8 cellular contexts compared by ENCODE assay signal in genomic region chr18:74082476-74083070, GRCh38.
DNase-seq lines count a peak whose midpoint lies in the region; ATAC-seq and TF ChIP-seq lines count a peak whose summit lies in the region.

No MANE protein-coding gene starts in this region.

- intact Hi-C loops in Right ventricle myocardium inferior (cut with DNase I) (no loop called here), cardiac septum (cut with DNase I) (no loop called here), transverse colon (cut with DNase I; ENCODE audit: low total_unique reads) (no loop called here)

- no peaks in the 10 kb centered on the region for H3K4me1 ChIP-seq in transverse colon

- no peaks in the 10 kb centered on the region for H3K27me3 ChIP-seq in transverse colon

- TF ChIP-seq POLR2A in transverse colon (IDR thresholded peaks at IDR 0.05) = no peak

- peaks cover 8 to 13% of the 10 kb centered on the region in 2 donors for H3K27me3 Mint-ChIP-seq in effector memory CD8-positive, alpha-beta T cell
- peaks cover 0 to 7% (median 0%) of the 10 kb centered on the region in 5 donors for H3K27me3 Mint-ChIP-seq in naive thymus-derived CD8-positive, alpha-beta T cell

- in situ Hi-C loops in transverse colon (cut with MboI; ENCODE audit: low pct_ligation_motif_present in 1 of 4, low pct_unique_long_range_greater_than_20kb in 1 of 4, low sequenced_read_pairs in 3 of 4) = no loop called here

- H3K4me1 Mint-ChIP-seq in effector memory CD8-positive, alpha-beta T cell (ENCODE audit: low read depth in 2 of 2) = peaks cover 3 to 13% of the 10 kb centered on the region in 2 donors
- H3K4me1 Mint-ChIP-seq in naive thymus-derived CD8-positive, alpha-beta T cell = peaks cover 12 to 24% (median 20%) of the 10 kb centered on the region in 4 donors

- POLR2A ChIA-PET in naive thymus-derived CD8-positive, alpha-beta T cell (lab: Charles Lee) = interaction anchor here (0.5 to 1.9 kb wide), 12 partner anchors 9 to 1128 kb away, joined by 3 to 21 read pairs (median 4); partner anchors contain the start of genes CNDP2, FBXO15, TIMM21 and TSHZ1

- H3K4me3 ChIP-seq in transverse colon = no peak overlapping the region

- no peak overlapping the region for H3K27ac ChIP-seq in transverse colon

- no peaks in the 10 kb centered on the region for H3K36me3 Mint-ChIP-seq in effector memory CD8-positive, alpha-beta T cell (ENCODE audit: insufficient read depth)
- H3K36me3 Mint-ChIP-seq in naive thymus-derived CD8-positive, alpha-beta T cell = no peaks in the 10 kb centered on the region

- 17 to 19% methylated on average over 3 to 9 of the region's 9 CpGs for WGBS in transverse colon (ENCODE audit: low coverage in 1 of 2), 2 donors

- no peaks in the 10 kb centered on the region for H3K36me3 ChIP-seq in transverse colon

- H3K4me3 Mint-ChIP-seq in effector memory CD8-positive, alpha-beta T cell = peak overlapping the region; percentile 37 to 57
- H3K4me3 Mint-ChIP-seq in naive thymus-derived CD8-positive, alpha-beta T cell = peak overlapping the region; percentile 72 to 94 (median 86)

- TF ChIP-seq CTCF in transverse colon (IDR thresholded peaks at IDR 0.05) = peak in 4 of 5 experiments; percentile 48 to 68 (median 58)

- no peak for TF ChIP-seq EP300 in transverse colon (IDR thresholded peaks at IDR 0.05; ENCODE audit: low read depth)

- peak overlapping the region; percentile 55 to 62 for H3K27ac Mint-ChIP-seq in effector memory CD8-positive, alpha-beta T cell
- H3K27ac Mint-ChIP-seq in naive thymus-derived CD8-positive, alpha-beta T cell = peak overlapping the region; percentile 93 to 99 (median 98)

- no peaks in the 10 kb centered on the region for H3K9me3 ChIP-seq in transverse colon

- no peaks in the 10 kb centered on the region for H3K9me3 Mint-ChIP-seq in effector memory CD8-positive, alpha-beta T cell
- no peaks in the 10 kb centered on the region for H3K9me3 Mint-ChIP-seq in naive thymus-derived CD8-positive, alpha-beta T cell

- ATAC-seq in Right ventricle myocardium inferior = peak; percentile 72
- peak; percentile 71 for ATAC-seq in HG02852 (IDR thresholded peaks at IDR 0.05; ENCODE audit: unreplicated experiment)
- ATAC-seq in effector memory CD8-positive, alpha-beta T cell (replicated peaks) = peak; percentile 97
- peak; percentile 98 to 99 for ATAC-seq in naive thymus-derived CD8-positive, alpha-beta T cell

- DNase-seq in Right ventricle myocardium inferior (ENCODE audit: missing footprints) = no peak
- DNase-seq in cardiac septum (ENCODE audit: low spot score) = no peak
- peak; percentile 51 for DNase-seq in NCI-H2107 (lab: John Stamatoyannopoulos, UW)
- DNase-seq in activated CD4-positive, alpha-beta T cell treated with anti-CD3 and anti-CD28 coated beads, Interleukin-2, amount 50 U/mL, for 1 hour = peak; percentile 58
- DNase-seq in effector memory CD8-positive, alpha-beta T cell = peak; percentile 11 to 21 (median 17)
- peak; percentile 48 to 89 (median 66) for DNase-seq in naive thymus-derived CD8-positive, alpha-beta T cell
- peak; percentile 66 for DNase-seq in transverse colon

Comparison
In these comparisons a context has a peak if more than half of its experiments do, and no peak if none do; other contexts are left out.
1. DNase-seq: peak in NCI-H2107 (single experiment), activated CD4-positive, alpha-beta T cell treated with anti-CD3 and anti-CD28 coated beads, Interleukin-2, amount 50 U/mL, for 1 hour (single experiment), effector memory CD8-positive, alpha-beta T cell (3 of 3), naive thymus-derived CD8-positive, alpha-beta T cell (10 of 10) and transverse colon (single experiment); none in Right ventricle myocardium inferior (single experiment) and cardiac septum (single experiment).
2. Peak in every context shown above with its lines, with median percentiles within 50 percentile points of each other: ATAC-seq.